ENCODE assay signal across 8 cellular contexts in genomic region chrX:130170752-130171445, GRCh38. TPM values are rescaled to one million over a fixed set of nuclear protein-coding genes. Genes with fewer than 3 reads are reported as not detected.
DNase-seq lines count a peak whose midpoint lies in the region; ATAC-seq, FAIRE-seq and TF ChIP-seq lines count a peak whose summit lies in the region.

No MANE protein-coding gene starts in this region.

- H3K9me3 ChIP-seq in A549: no peaks in the 10 kb centered on the region
- H3K9me3 ChIP-seq in mesodermal cell (ENCODE audit: control insufficient read depth, low read length): no peaks in the 10 kb centered on the region

- no peak for TF ChIP-seq POLR2A in A549 (IDR thresholded peaks at IDR 0.05; ENCODE audit: low read length)

- no peak for TF ChIP-seq CTCF in A549 (IDR thresholded peaks at IDR 0.05)

- POLR2A ChIA-PET in A549 (lab: Yijun Ruan, JAX): no interaction called here

- no peak for TF ChIP-seq RAD21 in A549 (conservative IDR thresholded peaks at IDR 0.05 in 1 of 2, IDR thresholded peaks at IDR 0.05 in 1 of 2)

- H3K4me2 ChIP-seq in A549: peak overlapping the region; percentile 98

- 5% methylated on average over 8 of the region's 36 CpGs for WGBS in A549 (ENCODE audit: missing lambda C conversion rate)
- 11% methylated on average over 4 of the region's 36 CpGs; no CpG with 5 or more reads in 1 of the 2 experiments for WGBS in mesodermal cell (ENCODE audit: insufficient coverage in 2 of 2), 2 experiments

- peak overlapping the region; percentile 66 to 83 for H3K27ac ChIP-seq in A549
- no peak overlapping the region for H3K27ac ChIP-seq in mesodermal cell (ENCODE audit: low read depth, low read length, severe bottlenecking)

- H3K4me3 ChIP-seq in A549 (peak overlapping the region; percentile 84), mesodermal cell (ENCODE audit: extremely low read depth, insufficient read depth, low read length, poor library complexity, severe bottlenecking) (peak overlapping the region; percentile 35)

- no peak for FAIRE-seq in A549 (lab: Jason Lieb, UNC)

- CTCF ChIA-PET in A549 (lab: Yijun Ruan, JAX): interaction anchor here (0.8 to 2.2 kb wide), 5 partner anchors 15 to 245 kb away, joined by 3 to 8 read pairs (median 4); no protein-coding TSS in a partner anchor

- H3K36me3 ChIP-seq in mesodermal cell (ENCODE audit: control insufficient read depth, insufficient read depth, low read length): no peaks in the 10 kb centered on the region

- DNase-seq in A549 (ENCODE audit: low read depth in 1 of 2, low spot score in 1 of 2) (peak; percentile 59 to 70), NCI-H2227 (lab: John Stamatoyannopoulos, UW; ENCODE audit: unreplicated experiment) (peak; percentile 94), ecto neural progenitor cell (ENCODE audit: low spot score) (peak; percentile 80)
- peak; percentile 53 for DNase-seq in activated CD4-positive, alpha-beta T cell treated with anti-CD3 and anti-CD28 coated beads, Interleukin-2, amount 50 U/mL, for 1 hour
- DNase-seq in stimulated activated CD8-positive, alpha-beta memory T cell treated with anti-CD3 and anti-CD28 coated beads, Interleukin-7, amount 100 ng/mL, for 48 hours (ENCODE audit: extremely low read depth in 1 of 2, low read depth in 1 of 2): peak; percentile 20 to 56

- ATAC-seq in A549 (peak; percentile 86 to 90), GM18519 (IDR thresholded peaks at IDR 0.05; ENCODE audit: low FRiP score, unreplicated experiment) (peak; percentile 78), HG03045 (IDR thresholded peaks at IDR 0.05; ENCODE audit: unreplicated experiment) (peak; percentile 72)

- no peak for TF ChIP-seq EP300 in A549 (IDR thresholded peaks at IDR 0.05)

- peaks cover 25% of the 10 kb centered on the region; the same call in 2 of the 3 replicates for H3K4me1 ChIP-seq in A549
- peaks cover 7% of the 10 kb centered on the region for H3K4me1 ChIP-seq in mesodermal cell (ENCODE audit: control insufficient read depth, insufficient read depth, low read length, poor library complexity, severe bottlenecking)

TF ChIP-seq in A549, 52 proteins besides CTCF, POLR2A, EP300 and RAD21:
- no peak for TF ChIP-seq CBX8 (IDR thresholded peaks at IDR 0.05)
- TF ChIP-seq PHF8 (IDR thresholded peaks at IDR 0.05; ENCODE audit: borderline replicate concordance, low read depth): peak; percentile 34; the same call in 1 of the 2 replicates
- TF ChIP-seq MAX (IDR thresholded peaks at IDR 0.05): peak; percentile 32; the same call in 1 of the 2 replicates

RNA-seq across cellular contexts. Expression of gene RAB33A, which starts 0.9 kb away (rescaled TPM):
- polyA plus RNA-seq in A549 (2011; rRNA removed): 0.31 and 0.50 TPM in 2 replicates
- polyA plus RNA-seq in A549 (2012; cell fraction: cytosol; rRNA removed): 0.21 and 0.25 TPM in 2 replicates
- 0.22 TPM in 1 of 2 replicates, not detected in the other for polyA plus RNA-seq in A549 (2012; cell fraction: nucleus; rRNA removed)
- 0.09 to 0.32 TPM (median 0.12 TPM) in 3 replicates for polyA plus RNA-seq in A549 (2017; fragmentation: RNase III; extraction: RNeasy Plus Mini Kit Qiagen cat#74134 plus additional on column Dnase treatment)
- polyA minus RNA-seq in A549 (2011; rRNA and poly(A)+ RNA removed): 0.74 TPM in 1 of 2 replicates, not detected in the other
- polyA plus RNA-seq in mesodermal cell (2013, experiment 1 of 2): 7.4 TPM
- polyA plus RNA-seq in mesodermal cell (2013, experiment 2 of 2): 5.3 TPM

RNA-seq across cellular contexts. Expression of gene AIFM1, which starts 5.3 kb away (rescaled TPM):
- polyA plus RNA-seq in A549 (2011; rRNA removed) (76.9 and 103 TPM in 2 replicates), A549 (2017; fragmentation: RNase III; extraction: RNeasy Plus Mini Kit Qiagen cat#74134 plus additional on column Dnase treatment) (84.3 to 90.2 TPM (median 86.8 TPM) in 3 replicates)
- 63.7 and 67.6 TPM in 2 replicates for polyA plus RNA-seq in A549 (2012; cell fraction: cytosol; rRNA removed)
- polyA plus RNA-seq in A549 (2012; cell fraction: nucleus; rRNA removed): 31.7 and 57.8 TPM in 2 replicates
- polyA minus RNA-seq in A549 (2011; rRNA and poly(A)+ RNA removed): 38.4 and 42.2 TPM in 2 replicates
- polyA plus RNA-seq in mesodermal cell (2013, experiment 1 of 2): 39.8 TPM
- polyA plus RNA-seq in mesodermal cell (2013, experiment 2 of 2): 36.7 TPM

Comparison
In these comparisons a context has a peak if more than half of its experiments do, and no peak if none do; other contexts are left out.
1. DNase-seq: peak in every context shown above with its lines; median percentile 94 in NCI-H2227; 80 in ecto neural progenitor cell; 64 in A549; 53 in activated CD4-positive, alpha-beta T cell treated with anti-CD3 and anti-CD28 coated beads, Interleukin-2, amount 50 U/mL, for 1 hour; 38 in stimulated activated CD8-positive, alpha-beta memory T cell treated with anti-CD3 and anti-CD28 coated beads, Interleukin-7, amount 100 ng/mL, for 48 hours.